14 cellular contexts compared by ENCODE assay signal in genomic region chr2:69216535-69217332, GRCh38.
DNase-seq lines count a peak whose midpoint lies in the region; ATAC-seq and TF ChIP-seq lines count a peak whose summit lies in the region.
"Had no signal": no experiment of that assay in that cellular context is flagged by ENCODE, and none has a peak within 500 bp of the region (broad histone marks: within the 10 kb centered on the region; RNA-seq: fewer than 3 reads in every experiment).

No MANE protein-coding gene starts in this region.

- ATAC-seq in Right ventricle myocardium superior (ENCODE audit: poor library complexity) (peak; percentile 24), HG03378 (IDR thresholded peaks at IDR 0.05; ENCODE audit: unreplicated experiment) (no peak), GM18861 (IDR thresholded peaks at IDR 0.05; ENCODE audit: unreplicated experiment) (no peak)

- in situ Hi-C loops in brain microvascular endothelial cell (cut with HindIII; ENCODE audit: low pct_ligation_motif_present, low sequenced_read_pairs), result no loop called here

- no peak overlapping the region for H3K27ac Mint-ChIP-seq in activated T-helper 2 cell treated with anti-CD3 and anti-CD28 coated beads, Interferon-gamma antibody, Interleukin-2, Interleukin-4, amounts not matched to agents 10 μg/mL and 5 μg/mL and 100 μg/mL, durations not matched to agents 14 hours and 24 hours and 36 hours
- H3K27ac Mint-ChIP-seq: activated naive CD8-positive, alpha-beta T cell had no signal

- peaks cover 15% of the 10 kb centered on the region for H3K27me3 Mint-ChIP-seq in activated T-helper 2 cell treated with anti-CD3 and anti-CD28 coated beads, Interferon-gamma antibody, Interleukin-2, Interleukin-4, amounts not matched to agents 10 μg/mL and 5 μg/mL and 100 μg/mL, durations not matched to agents 14 hours and 24 hours and 36 hours (ENCODE audit: low read depth)
- H3K27me3 Mint-ChIP-seq: activated naive CD8-positive, alpha-beta T cell had no signal

- H3K4me3 Mint-ChIP-seq in activated T-helper 2 cell treated with anti-CD3 and anti-CD28 coated beads, Interferon-gamma antibody, Interleukin-2, Interleukin-4, amounts not matched to agents 10 μg/mL and 5 μg/mL and 100 μg/mL, durations not matched to agents 14 hours and 24 hours and 36 hours (ENCODE audit: low read depth), result no peak overlapping the region
- H3K4me3 Mint-ChIP-seq: activated naive CD8-positive, alpha-beta T cell had no signal

- H3K4me1 ChIP-seq in right atrium auricular region, result peaks cover 0 to 24% of the 10 kb centered on the region in 2 donors
- peaks cover 0 to 70% (median 42%) of the 10 kb centered on the region in 4 donors for H3K4me1 ChIP-seq in tibial artery
- H3K4me1 ChIP-seq: colonic mucosa had no signal

- H3K9me3 ChIP-seq in right atrium auricular region (no peaks in the 10 kb centered on the region), tibial artery (no peaks in the 10 kb centered on the region)
- H3K9me3 ChIP-seq: colonic mucosa had no signal

- no peaks in the 10 kb centered on the region for H3K36me3 Mint-ChIP-seq in activated T-helper 2 cell treated with anti-CD3 and anti-CD28 coated beads, Interferon-gamma antibody, Interleukin-2, Interleukin-4, amounts not matched to agents 10 μg/mL and 5 μg/mL and 100 μg/mL, durations not matched to agents 14 hours and 24 hours and 36 hours (ENCODE audit: low read depth)
- H3K36me3 Mint-ChIP-seq: activated naive CD8-positive, alpha-beta T cell had no signal

- DNase-seq in Right ventricle myocardium superior (peak; percentile 53), right atrium auricular region (ENCODE audit: low spot score) (no peak), brain microvascular endothelial cell (peak; percentile 34), left kidney (ENCODE audit: low read depth, low spot score) (peak; percentile 63), tibial artery (no peak)
- no peak for DNase-seq in activated T-helper 2 cell treated with anti-CD3 and anti-CD28 coated beads, Interferon-gamma antibody, Interleukin-2, Interleukin-4, amounts not matched to agents 10 μg/mL and 5 μg/mL and 100 μg/mL, durations not matched to agents 14 hours and 24 hours and 36 hours (ENCODE audit: low spot score)
- DNase-seq: ACHN, colonic mucosa, midbrain, NCI-H2081 treated with DMSO at 0.1 percent for 48 hours, trophoblast cell had no signal

- H3K27me3 ChIP-seq in right atrium auricular region (no peaks in the 10 kb centered on the region), brain microvascular endothelial cell (replicated peaks) (no peaks in the 10 kb centered on the region), tibial artery (no peaks in the 10 kb centered on the region)
- H3K27me3 ChIP-seq: colonic mucosa had no signal

- H3K4me3 ChIP-seq in right atrium auricular region, result no peak overlapping the region
- H3K4me3 ChIP-seq in brain microvascular endothelial cell (ENCODE audit: low read depth, low read length), result no peak overlapping the region
- H3K4me3 ChIP-seq in tibial artery, result no peak overlapping the region
- H3K4me3 ChIP-seq: colonic mucosa had no signal

- TF ChIP-seq CTCF in right atrium auricular region (IDR thresholded peaks at IDR 0.05) (no peak), brain microvascular endothelial cell (IDR thresholded peaks at IDR 0.05; ENCODE audit: low read depth, low read length, missing control alignments) (no peak), tibial artery (IDR thresholded peaks at IDR 0.05) (no peak)

- H3K4me1 Mint-ChIP-seq in activated T-helper 2 cell treated with anti-CD3 and anti-CD28 coated beads, Interferon-gamma antibody, Interleukin-2, Interleukin-4, amounts not matched to agents 10 μg/mL and 5 μg/mL and 100 μg/mL, durations not matched to agents 14 hours and 24 hours and 36 hours (ENCODE audit: low read depth), result no peaks in the 10 kb centered on the region

- intact Hi-C loops in Right ventricle myocardium superior (cut with DNase I) (no loop called here), tibial artery (cut with DNase I; ENCODE audit: low total_unique reads) (no loop called here)
- intact Hi-C loops in activated T-helper 2 cell treated with anti-CD3 and anti-CD28 coated beads, Interferon-gamma antibody, Interleukin-2, Interleukin-4, amounts not matched to agents 10 μg/mL and 5 μg/mL and 100 μg/mL, durations not matched to agents 14 hours and 24 hours and 36 hours (cut with micrococcal nuclease), result no loop called here

- H3K27ac ChIP-seq in right atrium auricular region, result no peak overlapping the region
- H3K27ac ChIP-seq in brain microvascular endothelial cell, result no peak overlapping the region
- H3K27ac ChIP-seq in tibial artery, result peak overlapping the region; percentile 8 to 41
- H3K27ac ChIP-seq: colonic mucosa had no signal

- H3K9me3 Mint-ChIP-seq in activated T-helper 2 cell treated with anti-CD3 and anti-CD28 coated beads, Interferon-gamma antibody, Interleukin-2, Interleukin-4, amounts not matched to agents 10 μg/mL and 5 μg/mL and 100 μg/mL, durations not matched to agents 14 hours and 24 hours and 36 hours, result no peaks in the 10 kb centered on the region

- H3K36me3 ChIP-seq in right atrium auricular region (no peaks in the 10 kb centered on the region), brain microvascular endothelial cell (replicated peaks) (no peaks in the 10 kb centered on the region), tibial artery (no peaks in the 10 kb centered on the region)
- H3K36me3 ChIP-seq: colonic mucosa had no signal

Comparison
In these comparisons a context has a peak if more than half of its experiments do, and no peak if none do; other contexts are left out.
1. DNase-seq: peak in Right ventricle myocardium superior (single experiment), brain microvascular endothelial cell (single experiment) and left kidney (single experiment); none in right atrium auricular region (single experiment), tibial artery (0 of 2) and activated T-helper 2 cell treated with anti-CD3 and anti-CD28 coated beads, Interferon-gamma antibody, Interleukin-2, Interleukin-4, amounts not matched to agents 10 μg/mL and 5 μg/mL and 100 μg/mL, durations not matched to agents 14 hours and 24 hours and 36 hours (single experiment).
2. H3K27ac ChIP-seq: peak in tibial artery (2 of 2); none in right atrium auricular region (0 of 2) and brain microvascular endothelial cell (single experiment).